In the genomic region with DNA sequence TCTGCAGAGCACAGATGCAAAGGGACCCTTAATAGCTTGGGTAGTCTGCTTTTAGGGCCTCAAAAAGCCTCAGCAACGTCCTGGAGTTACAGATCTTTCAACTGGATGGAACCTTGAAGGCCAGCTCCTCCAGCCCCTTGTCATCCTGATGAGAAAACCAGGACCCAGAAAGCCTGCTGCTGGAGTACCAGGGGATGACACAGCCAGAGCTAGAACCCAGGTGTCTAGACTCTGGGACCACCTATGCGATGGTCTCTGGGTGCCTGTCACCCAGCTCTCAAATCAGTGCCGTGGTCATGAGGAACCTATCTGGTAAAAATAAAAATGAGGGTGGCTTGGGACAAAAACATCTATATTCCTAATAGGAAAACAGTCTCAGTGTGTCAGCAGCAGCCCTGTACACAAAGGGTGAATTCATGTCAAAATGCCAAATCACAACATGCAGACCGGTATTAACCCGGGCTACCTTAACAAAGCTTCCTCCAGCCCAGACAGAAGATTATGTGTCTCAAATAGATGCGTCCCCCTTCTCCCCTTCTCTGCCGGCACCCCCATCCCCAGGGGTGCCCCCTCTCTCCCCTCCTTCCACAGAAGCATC, we compare ENCODE assay signal across 10 cellular contexts. TPM values are rescaled to one million over a fixed set of nuclear protein-coding genes. Genes with fewer than 3 reads are reported as not detected.
DNase-seq lines count a peak whose midpoint lies in the region; ATAC-seq and TF ChIP-seq lines count a peak whose summit lies in the region.
"Had no signal": no experiment of that assay in that cellular context is flagged by ENCODE, and none has a peak within 500 bp of the region (broad histone marks: within the 10 kb centered on the region; RNA-seq: fewer than 3 reads in every experiment).

No MANE protein-coding gene starts in this region.

- ATAC-seq in GM21619 (IDR thresholded peaks at IDR 0.05; ENCODE audit: unreplicated experiment) = no peak
- ATAC-seq in GM21528 (IDR thresholded peaks at IDR 0.05; ENCODE audit: low FRiP score, unreplicated experiment) = no peak

- peak overlapping the region; percentile 86 for H3K27ac ChIP-seq in fibroblast of lung (ENCODE audit: insufficient read depth, low read length)
- H3K27ac ChIP-seq in osteoblast (ENCODE audit: low read depth, low read length) = peak overlapping the region; percentile 73

- H3K4me2 ChIP-seq in fibroblast of lung (ENCODE audit: extremely low read depth, insufficient read depth, low read length) (peak overlapping the region; percentile 78), osteoblast (ENCODE audit: insufficient read depth, low read length) (peak overlapping the region; percentile 50)

- H3K79me2 ChIP-seq in fibroblast of lung (ENCODE audit: control insufficient read depth, insufficient read depth, low read length) (peaks cover 49% of the 10 kb centered on the region), osteoblast (ENCODE audit: insufficient read depth, low read length) (peaks cover 95% of the 10 kb centered on the region)

- peaks cover 77% of the 10 kb centered on the region for H3K4me1 Mint-ChIP-seq in CD14-positive monocyte

- no peaks in the 10 kb centered on the region for H3K9me3 ChIP-seq in fibroblast of lung (ENCODE audit: control insufficient read depth, insufficient read depth, low read depth, low read length)
- no peaks in the 10 kb centered on the region for H3K9me3 ChIP-seq in osteoblast (ENCODE audit: low read depth, low read length)

- H3K4me3 ChIP-seq in fibroblast of lung (replicated peaks in 1 of 4; ENCODE audit: control extremely low read depth in 1 of 4, insufficient read depth in 1 of 4, low read depth in 3 of 4, low read length in 4 of 4) = peak overlapping the region in 2 of 4 experiments; percentile 25 to 52
- H3K4me3 ChIP-seq in osteoblast (ENCODE audit: insufficient read depth, low read length) = peak overlapping the region; percentile 27

- no peak for TF ChIP-seq CTCF in CD14-positive monocyte (IDR thresholded peaks at IDR 0.05)
- TF ChIP-seq CTCF in fibroblast of lung (conservative IDR thresholded peaks at IDR 0.05 in 1 of 2, IDR thresholded peaks at IDR 0.05 in 1 of 2; ENCODE audit: low read depth in 1 of 2, low read length in 2 of 2) = no peak
- TF ChIP-seq CTCF in osteoblast (IDR thresholded peaks at IDR 0.05; ENCODE audit: extremely low read depth, low read depth, low read length) = no peak

- intact Hi-C loops in CD14-positive monocyte (cut with micrococcal nuclease) = no loop called here

- H3K36me3 ChIP-seq in fibroblast of lung (ENCODE audit: control insufficient read depth, insufficient read depth, low read length) (peaks cover 6% of the 10 kb centered on the region), osteoblast (ENCODE audit: insufficient read depth, low read length) (peaks cover 51% of the 10 kb centered on the region)

- H3K27me3 Mint-ChIP-seq in CD14-positive monocyte (ENCODE audit: low read depth in 3 of 3) = peaks cover 1 to 5% (median 3%) of the 10 kb centered on the region in 3 donors

- DNase-seq in CD14-positive monocyte (ENCODE audit: low spot score) (peak; percentile 7), SK-MEL-5 (ENCODE audit: low read depth, low spot score) (peak; percentile 52), fibroblast of lung (ENCODE audit: low read depth in 2 of 2) (no peak), osteoblast (ENCODE audit: insufficient read length, low spot score, missing footprints) (peak; percentile 54), kidney glomerular epithelial cell (lab: John Stamatoyannopoulos, UW) (no peak), HuH-7 (ENCODE audit: low spot score) (no peak)
- DNase-seq: effector CD8-positive, alpha-beta T cell had no signal

- H3K4me3 Mint-ChIP-seq in CD14-positive monocyte = peak overlapping the region; percentile 83 to 92

- H4K20me1 ChIP-seq in fibroblast of lung (ENCODE audit: control insufficient read depth, extremely low read depth, insufficient read depth, low read length) = no peaks in the 10 kb centered on the region
- peaks cover 46% of the 10 kb centered on the region for H4K20me1 ChIP-seq in osteoblast (ENCODE audit: insufficient read depth, low read length)

- in situ Hi-C loops in SK-MEL-5 (cut with HindIII; ENCODE audit: low pct_unique_long_range_greater_than_20kb, low sequenced_read_pairs) = no loop called here

- H3K27me3 ChIP-seq in fibroblast of lung (ENCODE audit: control insufficient read depth, insufficient read depth, low read length) (no peaks in the 10 kb centered on the region), osteoblast (ENCODE audit: insufficient read depth, low read length) (no peaks in the 10 kb centered on the region)

- H3K4me1 ChIP-seq in fibroblast of lung (ENCODE audit: control insufficient read depth, extremely low read depth, insufficient read depth, low read length) = peaks cover 37% of the 10 kb centered on the region
- H3K4me1 ChIP-seq in osteoblast (ENCODE audit: insufficient read depth, low read length) = peaks cover 77% of the 10 kb centered on the region

- peak overlapping the region in 6 of 7 donors; percentile 92 to 94 (median 92) for H3K27ac Mint-ChIP-seq in CD14-positive monocyte

- H3K9ac ChIP-seq in fibroblast of lung (ENCODE audit: insufficient read depth, low read length) = no peak overlapping the region

- H2AFZ ChIP-seq in fibroblast of lung (ENCODE audit: low read length) (no peak overlapping the region), osteoblast (ENCODE audit: low read length) (no peak overlapping the region)

- H3K36me3 Mint-ChIP-seq in CD14-positive monocyte = peaks cover 40 to 42% of the 10 kb centered on the region in 2 donors

- H3K9me3 Mint-ChIP-seq in CD14-positive monocyte = peaks cover 0 to 3% (median 0%) of the 10 kb centered on the region in 7 donors
- H3K9me3 Mint-ChIP-seq: IgD-negative memory B cell had no signal

RNA-seq across cellular contexts. Expression of gene SMAD7, which starts 28.5 kb away (rescaled TPM):
- polyA plus RNA-seq in CD14-positive monocyte (1 to 10 TPM; 1.4 to 1.5 TPM), fibroblast of lung (6.1 and 8.1 TPM in 2 replicates)
- total RNA-seq in SK-MEL-5 (2014; rRNA removed; shearing (Covaris generic)) = 3.8 and 6.0 TPM in 2 replicates
- 6.6 and 6.9 TPM in 2 replicates for polyA plus RNA-seq in SK-MEL-5 (2015; cell fraction: cytosol; rRNA removed)
- polyA plus RNA-seq in SK-MEL-5 (2015; cell fraction: nucleus; rRNA removed) = 3.7 and 10.6 TPM in 2 replicates
- total RNA-seq in fibroblast of lung (16.3 and 23.1 TPM in 2 replicates), osteoblast (76.0 and 81.6 TPM in 2 replicates)
- polyA plus RNA-seq in fibroblast of lung (2012) = 5.0 and 7.1 TPM in 2 replicates
- 14.3 and 26.8 TPM in 2 replicates for polyA minus RNA-seq in fibroblast of lung (ENCODE audit: low replicate concordance)

Comparison
In these comparisons a context has a peak if more than half of its experiments do, and no peak if none do; other contexts are left out.
1. DNase-seq: peak in CD14-positive monocyte (single experiment), SK-MEL-5 (single experiment) and osteoblast (single experiment); none in fibroblast of lung (0 of 2), kidney glomerular epithelial cell (single experiment) and HuH-7 (single experiment).